Comparison of ENCODE assay signal across 17 cellular contexts in the genomic region with DNA sequence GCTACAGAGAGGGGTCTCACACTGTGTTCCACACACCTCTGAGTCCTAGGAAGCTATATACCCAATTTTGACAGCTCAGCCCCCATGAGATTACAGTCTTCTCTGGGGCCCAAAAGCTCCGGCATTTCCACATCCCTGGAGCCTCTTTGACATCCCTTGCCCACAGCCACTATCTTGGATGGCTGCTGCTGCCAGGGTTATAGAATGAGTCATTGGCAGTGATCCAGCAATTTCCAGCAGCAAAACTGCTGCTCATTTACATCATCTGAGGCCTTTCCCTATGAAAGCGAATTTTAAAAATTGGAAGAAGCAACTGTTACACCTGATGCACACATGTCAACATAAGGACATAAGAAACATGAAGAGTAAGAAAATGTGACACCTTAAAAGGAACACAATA.
DNase-seq lines count a peak whose midpoint lies in the region; ATAC-seq and TF ChIP-seq lines count a peak whose summit lies in the region.
"Had no signal": no experiment of that assay in that cellular context is flagged by ENCODE, and none has a peak within 500 bp of the region (broad histone marks: within the 10 kb centered on the region; RNA-seq: fewer than 3 reads in every experiment).

No MANE protein-coding gene starts in this region.

- no peak for TF ChIP-seq CTCF in BE2C (IDR thresholded peaks at IDR 0.05; ENCODE audit: low read depth, low read length)

- H3K4me3 Mint-ChIP-seq in T-helper 2 cell treated with Interferon-gamma antibody and Interleukin-4, amounts not matched to agents 5 μg/mL and 100 μg/mL, for 36 hours: no peak overlapping the region
- H3K4me3 Mint-ChIP-seq: activated CD4-positive, alpha-beta T cell treated with anti-CD3 and anti-CD28 coated beads, Interleukin-2, amount 10 ng/mL, durations not matched to agents 24 days and 14 days had no signal

- no peak overlapping the region for H3K27ac Mint-ChIP-seq in T-helper 2 cell treated with Interferon-gamma antibody and Interleukin-4, amounts not matched to agents 5 μg/mL and 100 μg/mL, for 36 hours
- H3K27ac Mint-ChIP-seq: activated CD4-positive, alpha-beta T cell treated with anti-CD3 and anti-CD28 coated beads, Interleukin-2, amount 10 ng/mL, durations not matched to agents 24 days and 14 days; activated naive CD4-positive, alpha-beta T cell treated with anti-CD3 and anti-CD28 coated beads, Interleukin-2, amount 50 U/mL, for 72 hours had no signal

- H3K4me1 ChIP-seq in BE2C: peaks cover 2% of the 10 kb centered on the region; the same call in 1 of the 2 replicates
- H3K4me1 ChIP-seq: upper lobe of right lung had no signal

- no peaks in the 10 kb centered on the region for H3K27me3 ChIP-seq in BE2C
- H3K27me3 ChIP-seq: upper lobe of right lung had no signal

- no peak overlapping the region for H3K4me3 ChIP-seq in BE2C (ENCODE audit: low read depth, low read length)
- H3K4me3 ChIP-seq: smooth muscle cell, upper lobe of right lung had no signal

- no peak for ATAC-seq in HG03565 (IDR thresholded peaks at IDR 0.05; ENCODE audit: unreplicated experiment)
- ATAC-seq: activated naive CD4-positive, alpha-beta T cell treated with anti-CD3 and anti-CD28 coated beads, Interleukin-2, amount 50 U/mL, for 72 hours; left lobe of liver; stimulated activated naive CD8-positive, alpha-beta T cell treated with anti-CD3 and anti-CD28 coated beads, Interleukin-15, Interleukin-2, amounts not matched to agents 100 U/mL and 50 U/mL, for 24 hours; upper lobe of right lung had no signal

- no peaks in the 10 kb centered on the region for H3K36me3 ChIP-seq in BE2C
- H3K36me3 ChIP-seq: upper lobe of right lung had no signal

- no peaks in the 10 kb centered on the region for H3K4me1 Mint-ChIP-seq in T-helper 2 cell treated with Interferon-gamma antibody and Interleukin-4, amounts not matched to agents 5 μg/mL and 100 μg/mL, for 36 hours (ENCODE audit: low read depth)
- H3K4me1 Mint-ChIP-seq: activated CD4-positive, alpha-beta T cell treated with anti-CD3 and anti-CD28 coated beads, Interleukin-2, amount 10 ng/mL, durations not matched to agents 24 days and 14 days had no signal

- H3K9me3 ChIP-seq in BE2C: no peaks in the 10 kb centered on the region
- H3K9me3 ChIP-seq: upper lobe of right lung had no signal

- no peaks in the 10 kb centered on the region for H3K36me3 Mint-ChIP-seq in T-helper 2 cell treated with Interferon-gamma antibody and Interleukin-4, amounts not matched to agents 5 μg/mL and 100 μg/mL, for 36 hours (ENCODE audit: low read depth)

- H3K27me3 Mint-ChIP-seq in T-helper 2 cell treated with Interferon-gamma antibody and Interleukin-4, amounts not matched to agents 5 μg/mL and 100 μg/mL, for 36 hours (ENCODE audit: low read depth): no peaks in the 10 kb centered on the region
- H3K27me3 Mint-ChIP-seq: activated CD4-positive, alpha-beta T cell treated with anti-CD3 and anti-CD28 coated beads, Interleukin-2, amount 10 ng/mL, durations not matched to agents 24 days and 14 days had no signal

- DNase-seq in BE2C (peak; percentile 58), LHCN-M2 (ENCODE audit: low read depth) (peak; percentile 71), brain pericyte (ENCODE audit: low read depth, low spot score) (peak; percentile 26), glomerular visceral epithelial cell (ENCODE audit: extremely low spot score) (peak; percentile 68), T-helper 2 cell (no peak)
- DNase-seq in T-helper 2 cell treated with Interferon-gamma antibody and Interleukin-4, amounts not matched to agents 5 μg/mL and 100 μg/mL, for 36 hours (ENCODE audit: low spot score): no peak
- no peak for DNase-seq in stimulated activated CD4-positive, alpha-beta T cell treated with anti-CD3 and anti-CD28 coated beads, Interleukin-2, amount 100 ng/mL, for 24 hours
- DNase-seq: activated CD4-positive, alpha-beta T cell treated with anti-CD3 and anti-CD28 coated beads, Interleukin-2, amount 10 ng/mL, durations not matched to agents 24 days and 14 days; COR-L47; NCI-H187; NCI-H446 treated with DMSO at 0.1 percent for 48 hours; stimulated activated naive CD8-positive, alpha-beta T cell treated with anti-CD3 and anti-CD28 coated beads, Interleukin-15, Interleukin-2, amounts not matched to agents 100 U/mL and 50 U/mL, for 24 hours; upper lobe of right lung had no signal

- H3K9me3 Mint-ChIP-seq in T-helper 2 cell treated with Interferon-gamma antibody and Interleukin-4, amounts not matched to agents 5 μg/mL and 100 μg/mL, for 36 hours: peaks cover 32% of the 10 kb centered on the region
- H3K9me3 Mint-ChIP-seq: activated CD4-positive, alpha-beta T cell treated with anti-CD3 and anti-CD28 coated beads, Interleukin-2, amount 10 ng/mL, durations not matched to agents 24 days and 14 days had no signal

Comparison
In these comparisons a context has a peak if more than half of its experiments do, and no peak if none do; other contexts are left out.
1. DNase-seq: peak in BE2C (single experiment), LHCN-M2 (single experiment), brain pericyte (single experiment) and glomerular visceral epithelial cell (single experiment); none in T-helper 2 cell (0 of 5), T-helper 2 cell treated with Interferon-gamma antibody and Interleukin-4, amounts not matched to agents 5 μg/mL and 100 μg/mL, for 36 hours (single experiment) and stimulated activated CD4-positive, alpha-beta T cell treated with anti-CD3 and anti-CD28 coated beads, Interleukin-2, amount 100 ng/mL, for 24 hours (0 of 2).